Comparison of ENCODE assay signal across 1 cellular context in the genomic region with DNA sequence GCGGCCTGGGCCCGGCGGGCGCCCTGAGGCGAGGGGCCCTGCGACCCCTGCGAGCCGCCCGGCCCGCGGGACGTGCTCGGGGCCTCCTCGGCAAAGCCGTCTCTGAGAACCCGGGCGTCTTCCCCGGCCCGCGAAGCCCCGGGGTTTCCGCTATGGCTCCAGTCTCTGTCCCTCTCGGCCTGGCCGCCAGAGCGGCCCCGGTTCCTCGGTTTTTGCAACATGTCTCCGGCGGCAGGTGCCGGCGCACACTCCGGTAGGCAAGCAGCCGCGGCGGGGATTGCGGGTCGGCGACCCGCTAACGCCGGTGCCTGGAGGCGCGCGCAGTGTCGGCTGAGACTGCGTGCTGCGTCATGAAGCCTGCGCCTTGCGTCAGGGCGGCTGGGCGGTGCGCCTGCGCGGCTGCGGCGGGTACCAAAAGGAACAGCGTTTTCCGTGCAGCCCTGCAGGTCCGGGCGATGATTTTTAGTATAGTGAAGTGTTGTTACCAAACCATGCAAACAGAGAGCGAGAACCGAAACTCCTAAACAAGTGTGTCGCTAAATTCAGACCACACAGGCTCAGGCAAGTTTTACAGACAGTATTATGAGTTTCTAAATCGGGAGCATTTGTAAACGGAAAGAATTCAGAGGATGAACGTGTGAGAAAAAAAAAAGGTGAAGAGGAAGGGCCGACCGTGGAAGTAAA.
A peak's percentile ranks its signal among the peaks of the same experiment; 100 is the strongest.
TF ChIP-seq lines count a peak whose summit lies in the region.

NSMCE3 (minus strand) TSS at position 338 of the 684 bp plus-strand sequence; CDS start at position 221, 117 bp downstream.

TF ChIP-seq in HepG2, 621 proteins besides CTCF, POLR2A, EP300 and RAD21 (continued from another document and continues in another):
- TF ChIP-seq MNT (IDR thresholded peaks at IDR 0.05): no peak
- TF ChIP-seq ZNF660 (CRISPR knock-in tag; IDR thresholded peaks at IDR 0.05; ENCODE audit: borderline replicate concordance, low read depth): no peak
- TF ChIP-seq, protein P1, sequence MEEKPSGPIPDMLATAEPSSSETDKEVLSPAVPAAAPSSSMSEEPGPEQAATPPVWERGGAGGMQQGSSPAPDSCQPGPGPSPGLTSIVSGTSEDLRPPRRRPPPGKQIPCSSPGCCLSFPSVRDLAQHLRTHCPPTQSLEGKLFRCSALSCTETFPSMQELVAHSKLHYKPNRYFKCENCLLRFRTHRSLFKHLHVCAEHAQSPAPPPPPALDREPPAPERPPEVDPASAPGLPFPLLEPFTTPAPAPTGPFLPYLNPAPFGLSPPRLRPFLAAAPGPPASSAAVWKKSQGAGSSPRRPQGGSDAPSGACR (CRISPR knock-in tag; IDR thresholded peaks at IDR 0.05): no peak; the same call in 1 of the 2 replicates
- TF ChIP-seq FOXJ3 (CRISPR knock-in tag; IDR thresholded peaks at IDR 0.05; ENCODE audit: borderline replicate concordance): no peak
- TF ChIP-seq ZNF24 (IDR thresholded peaks at IDR 0.05): no peak
- no peak for TF ChIP-seq ZKSCAN1 (IDR thresholded peaks at IDR 0.05; ENCODE audit: low read length)
- peak; percentile 23; the same call in 1 of the 2 replicates for TF ChIP-seq ZNF629 (CRISPR knock-in tag; conservative IDR thresholded peaks at IDR 0.05)
- TF ChIP-seq ZNF615 (CRISPR knock-in tag; IDR thresholded peaks at IDR 0.05; ENCODE audit: borderline replicate concordance): no peak
- no peak for TF ChIP-seq NPAS2 (CRISPR knock-in tag; IDR thresholded peaks at IDR 0.05; ENCODE audit: borderline replicate concordance)
- TF ChIP-seq ZNF883 (CRISPR knock-in tag; IDR thresholded peaks at IDR 0.05; ENCODE audit: not compliant biosample characterization): peak; percentile 65
- TF ChIP-seq SMC3 (IDR thresholded peaks at IDR 0.05; ENCODE audit: low read length): no peak
- TF ChIP-seq, protein P2, sequence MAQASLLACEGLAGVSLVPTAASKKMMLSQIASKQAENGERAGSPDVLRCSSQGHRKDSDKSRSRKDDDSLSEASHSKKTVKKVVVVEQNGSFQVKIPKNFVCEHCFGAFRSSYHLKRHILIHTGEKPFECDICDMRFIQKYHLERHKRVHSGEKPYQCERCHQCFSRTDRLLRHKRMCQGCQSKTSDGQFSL (CRISPR knock-in tag; IDR thresholded peaks at IDR 0.05): no peak
- no peak for TF ChIP-seq ZNF431 (CRISPR knock-in tag; IDR thresholded peaks at IDR 0.05; ENCODE audit: borderline replicate concordance, low read depth)
- no peak for TF ChIP-seq ATRX (CRISPR knock-in tag; IDR thresholded peaks at IDR 0.05; ENCODE audit: borderline replicate concordance)
- 0 out of 2 replicates have a peak, but pooled peaks have one; percentile 7 for TF ChIP-seq BCL6 (CRISPR knock-in tag; IDR thresholded peaks at IDR 0.05)
- no peak for TF ChIP-seq RXRB (CRISPR knock-in tag; IDR thresholded peaks at IDR 0.05; ENCODE audit: borderline replicate concordance)
- TF ChIP-seq ZNF83 (CRISPR knock-in tag; IDR thresholded peaks at IDR 0.05; ENCODE audit: borderline replicate concordance): no peak
- TF ChIP-seq, protein P3, sequence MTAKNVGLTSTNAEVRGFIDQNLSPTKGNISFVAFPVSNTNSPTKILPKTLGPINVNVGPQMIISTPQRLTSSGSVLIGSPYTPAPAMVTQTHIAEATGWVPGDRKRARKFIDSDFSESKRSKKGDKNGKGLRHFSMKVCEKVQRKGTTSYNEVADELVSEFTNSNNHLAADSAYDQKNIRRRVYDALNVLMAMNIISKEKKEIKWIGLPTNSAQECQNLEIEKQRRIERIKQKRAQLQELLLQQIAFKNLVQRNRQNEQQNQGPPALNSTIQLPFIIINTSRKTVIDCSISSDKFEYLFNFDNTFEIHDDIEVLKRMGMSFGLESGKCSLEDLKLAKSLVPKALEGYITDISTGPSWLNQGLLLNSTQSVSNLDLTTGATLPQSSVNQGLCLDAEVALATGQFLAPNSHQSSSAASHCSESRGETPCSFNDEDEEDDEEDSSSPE (CRISPR knock-in tag; IDR thresholded peaks at IDR 0.05): peak; percentile 65; the same call in 1 of the 2 replicates
- peak; percentile 67 for TF ChIP-seq HDAC1 (CRISPR knock-in tag; IDR thresholded peaks at IDR 0.05)
- TF ChIP-seq, protein P4, sequence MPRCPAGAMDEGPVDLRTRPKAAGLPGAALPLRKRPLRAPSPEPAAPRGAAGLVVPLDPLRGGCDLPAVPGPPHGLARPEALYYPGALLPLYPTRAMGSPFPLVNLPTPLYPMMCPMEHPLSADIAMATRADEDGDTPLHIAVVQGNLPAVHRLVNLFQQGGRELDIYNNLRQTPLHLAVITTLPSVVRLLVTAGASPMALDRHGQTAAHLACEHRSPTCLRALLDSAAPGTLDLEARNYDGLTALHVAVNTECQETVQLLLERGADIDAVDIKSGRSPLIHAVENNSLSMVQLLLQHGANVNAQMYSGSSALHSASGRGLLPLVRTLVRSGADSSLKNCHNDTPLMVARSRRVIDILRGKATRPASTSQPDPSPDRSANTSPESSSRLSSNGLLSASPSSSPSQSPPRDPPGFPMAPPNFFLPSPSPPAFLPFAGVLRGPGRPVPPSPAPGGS (CRISPR knock-in tag; IDR thresholded peaks at IDR 0.05): peak; percentile 81
- no peak for TF ChIP-seq ZNF577 (CRISPR knock-in tag; IDR thresholded peaks at IDR 0.05; ENCODE audit: borderline replicate concordance, low read depth)
- TF ChIP-seq ZBTB42 (CRISPR knock-in tag; IDR thresholded peaks at IDR 0.05): 0 out of 2 replicates have a peak, but pooled peaks have one; percentile 42
- TF ChIP-seq NR2F1 (CRISPR knock-in tag; IDR thresholded peaks at IDR 0.05): no peak
- TF ChIP-seq CHD2 (IDR thresholded peaks at IDR 0.05; ENCODE audit: low read depth, low read length): no peak
- 0 out of 2 replicates have a peak, but pooled peaks have one; percentile 44 for TF ChIP-seq ZNF543 (CRISPR knock-in tag; IDR thresholded peaks at IDR 0.05)
- no peak for TF ChIP-seq RBAK (CRISPR knock-in tag; IDR thresholded peaks at IDR 0.05)
- TF ChIP-seq SP1 (IDR thresholded peaks at IDR 0.05): no peak
- no peak for TF ChIP-seq SP1 (CRISPR knock-in tag; IDR thresholded peaks at IDR 0.05)
- TF ChIP-seq THAP11 (CRISPR knock-in tag; IDR thresholded peaks at IDR 0.05): peak; percentile 70
- TF ChIP-seq POLR2G (IDR thresholded peaks at IDR 0.05; ENCODE audit: low read depth, low read length): peak; percentile 85
- TF ChIP-seq ZNF781 (CRISPR knock-in tag; IDR thresholded peaks at IDR 0.05; ENCODE audit: borderline replicate concordance, not compliant biosample characterization): peak; percentile 55
- peak; percentile 66; the same call in 1 of the 2 replicates for TF ChIP-seq TP53 (CRISPR knock-in tag; conservative IDR thresholded peaks at IDR 0.05)
- TF ChIP-seq SALL1 (CRISPR knock-in tag; IDR thresholded peaks at IDR 0.05): peak; percentile 71
- no peak for TF ChIP-seq HOXD1 (CRISPR knock-in tag; IDR thresholded peaks at IDR 0.05)
- TF ChIP-seq BCLAF1 (IDR thresholded peaks at IDR 0.05): no peak
- TF ChIP-seq HOXA3 (CRISPR knock-in tag; IDR thresholded peaks at IDR 0.05): peak; percentile 96
- peak; percentile 53; the same call in 1 of the 2 replicates for TF ChIP-seq MEIS2 (CRISPR knock-in tag; IDR thresholded peaks at IDR 0.05)
- no peak for TF ChIP-seq ZNF839 (CRISPR knock-in tag; IDR thresholded peaks at IDR 0.05; ENCODE audit: borderline replicate concordance)
- TF ChIP-seq ZNF709 (CRISPR knock-in tag; IDR thresholded peaks at IDR 0.05): 0 out of 2 replicates have a peak, but pooled peaks have one; percentile 34
- no peak for TF ChIP-seq ATAD3A (CRISPR knock-in tag; IDR thresholded peaks at IDR 0.05)
- no peak for TF ChIP-seq GPBP1L1 (CRISPR knock-in tag; IDR thresholded peaks at IDR 0.05)
- TF ChIP-seq MTA3 (CRISPR knock-in tag; IDR thresholded peaks at IDR 0.05): no peak
- no peak for TF ChIP-seq KDM6A (CRISPR knock-in tag; IDR thresholded peaks at IDR 0.05; ENCODE audit: low read depth)
- TF ChIP-seq ZFX (CRISPR knock-in tag; IDR thresholded peaks at IDR 0.05; ENCODE audit: low read depth): peak; percentile 83
- no peak for TF ChIP-seq NCOA1 (CRISPR knock-in tag; IDR thresholded peaks at IDR 0.05)
- no peak for TF ChIP-seq SIX1 (CRISPR knock-in tag; IDR thresholded peaks at IDR 0.05; ENCODE audit: borderline replicate concordance)
- TF ChIP-seq RFX1 (IDR thresholded peaks at IDR 0.05): no peak
- peak; percentile 74; the same call in 1 of the 2 replicates for TF ChIP-seq HES4 (CRISPR knock-in tag; IDR thresholded peaks at IDR 0.05; ENCODE audit: borderline replicate concordance)
- TF ChIP-seq, protein P5, sequence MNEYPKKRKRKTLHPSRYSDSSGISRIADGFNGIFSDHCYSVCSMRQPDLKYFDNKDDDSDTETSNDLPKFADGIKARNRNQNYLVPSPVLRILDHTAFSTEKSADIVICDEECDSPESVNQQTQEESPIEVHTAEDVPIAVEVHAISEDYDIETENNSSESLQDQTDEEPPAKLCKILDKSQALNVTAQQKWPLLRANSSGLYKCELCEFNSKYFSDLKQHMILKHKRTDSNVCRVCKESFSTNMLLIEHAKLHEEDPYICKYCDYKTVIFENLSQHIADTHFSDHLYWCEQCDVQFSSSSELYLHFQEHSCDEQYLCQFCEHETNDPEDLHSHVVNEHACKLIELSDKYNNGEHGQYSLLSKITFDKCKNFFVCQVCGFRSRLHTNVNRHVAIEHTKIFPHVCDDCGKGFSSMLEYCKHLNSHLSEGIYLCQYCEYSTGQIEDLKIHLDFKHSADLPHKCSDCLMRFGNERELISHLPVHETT (CRISPR knock-in tag; conservative IDR thresholded peaks at IDR 0.05): 0 out of 2 replicates have a peak, but pooled peaks have one; percentile 40
- TF ChIP-seq MXD1 (CRISPR knock-in tag; IDR thresholded peaks at IDR 0.05): peak; percentile 56; the same call in 1 of the 2 replicates
- no peak for TF ChIP-seq FOXA1 (IDR thresholded peaks at IDR 0.05)
- TF ChIP-seq FOXA1 (CRISPR knock-in tag; IDR thresholded peaks at IDR 0.05): no peak
- TF ChIP-seq, protein P6, sequence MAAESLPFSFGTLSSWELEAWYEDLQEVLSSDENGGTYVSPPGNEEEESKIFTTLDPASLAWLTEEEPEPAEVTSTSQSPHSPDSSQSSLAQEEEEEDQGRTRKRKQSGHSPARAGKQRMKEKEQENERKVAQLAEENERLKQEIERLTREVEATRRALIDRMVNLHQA (CRISPR knock-in tag; IDR thresholded peaks at IDR 0.05): no peak
- 0 out of 2 replicates have a peak, but pooled peaks have one; percentile 46 for TF ChIP-seq ARNTL (CRISPR knock-in tag; IDR thresholded peaks at IDR 0.05)
- no peak for TF ChIP-seq ZNF644 (CRISPR knock-in tag; IDR thresholded peaks at IDR 0.05; ENCODE audit: low read depth)
- TF ChIP-seq, protein P7, sequence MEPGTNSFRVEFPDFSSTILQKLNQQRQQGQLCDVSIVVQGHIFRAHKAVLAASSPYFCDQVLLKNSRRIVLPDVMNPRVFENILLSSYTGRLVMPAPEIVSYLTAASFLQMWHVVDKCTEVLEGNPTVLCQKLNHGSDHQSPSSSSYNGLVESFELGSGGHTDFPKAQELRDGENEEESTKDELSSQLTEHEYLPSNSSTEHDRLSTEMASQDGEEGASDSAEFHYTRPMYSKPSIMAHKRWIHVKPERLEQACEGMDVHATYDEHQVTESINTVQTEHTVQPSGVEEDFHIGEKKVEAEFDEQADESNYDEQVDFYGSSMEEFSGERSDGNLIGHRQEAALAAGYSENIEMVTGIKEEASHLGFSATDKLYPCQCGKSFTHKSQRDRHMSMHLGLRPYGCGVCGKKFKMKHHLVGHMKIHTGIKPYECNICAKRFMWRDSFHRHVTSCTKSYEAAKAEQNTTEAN (CRISPR knock-in tag; conservative IDR thresholded peaks at IDR 0.05): no peak; the same call in 1 of the 2 replicates
- TF ChIP-seq PHF5A (CRISPR knock-in tag; IDR thresholded peaks at IDR 0.05; ENCODE audit: low read depth, unreplicated experiment): no peak
- no peak for TF ChIP-seq KDM3A (CRISPR knock-in tag; IDR thresholded peaks at IDR 0.05; ENCODE audit: low read depth)
- peak; percentile 56; the same call in 1 of the 2 replicates for TF ChIP-seq ZNF891 (CRISPR knock-in tag; IDR thresholded peaks at IDR 0.05)
- TF ChIP-seq PTBP1 (IDR thresholded peaks at IDR 0.05; ENCODE audit: low read depth, low read length, poor library complexity, severe bottlenecking): no peak
